ENCODE assay signal across 8 cellular contexts in genomic region chr1:161209790-161210409, GRCh38. TPM values are rescaled to one million over a fixed set of nuclear protein-coding genes. Genes with fewer than 3 reads are reported as not detected.
DNase-seq lines count a peak whose midpoint lies in the region; ATAC-seq and TF ChIP-seq lines count a peak whose summit lies in the region.

No MANE protein-coding gene starts in this region.

- ATAC-seq in activated CD8-positive, alpha-beta T cell treated with anti-CD3 and anti-CD28 coated beads, Interleukin-2, amount 10 ng/mL, durations not matched to agents 7 days and 5 days = peak; percentile 89
- ATAC-seq in GM19455 (IDR thresholded peaks at IDR 0.05; ENCODE audit: unreplicated experiment) = no peak

- H3K9me3 Mint-ChIP-seq in activated CD8-positive, alpha-beta T cell treated with anti-CD3 and anti-CD28 coated beads, Interleukin-2, amount 10 ng/mL, durations not matched to agents 7 days and 5 days (ENCODE audit: insufficient read depth) = no peaks in the 10 kb centered on the region
- H3K9me3 Mint-ChIP-seq in mesothelial cell of epicardium = no peaks in the 10 kb centered on the region

- DNase-seq in GM03348 (ENCODE audit: low spot score) = peak; percentile 83
- peak; percentile 75 to 87 for DNase-seq in HL-60 (ENCODE audit: low read depth in 1 of 2, low spot score in 1 of 2)
- DNase-seq in NCI-H82 treated with DMSO at 0.1 percent for 48 hours (lab: John Stamatoyannopoulos, UW; ENCODE audit: unreplicated experiment) = peak; percentile 72
- peak; percentile 84 for DNase-seq in activated CD8-positive, alpha-beta T cell treated with anti-CD3 and anti-CD28 coated beads, Interleukin-2, amount 10 ng/mL, durations not matched to agents 7 days and 5 days
- DNase-seq in effector CD8-positive, alpha-beta T cell (lab: John Stamatoyannopoulos, UW) = peak; percentile 60
- DNase-seq in mesothelial cell of epicardium (ENCODE audit: low spot score in 2 of 2, unreplicated experiment in 2 of 2) = peak; percentile 62 to 78
- DNase-seq in stimulated activated CD8-positive, alpha-beta memory T cell treated with anti-CD3 and anti-CD28 coated beads, Interleukin-7, amount 100 ng/mL, for 48 hours (ENCODE audit: extremely low read depth in 1 of 2, low read depth in 1 of 2) = peak; percentile 37 to 60

- H3K27me3 ChIP-seq in HL-60 (ENCODE audit: insufficient read depth, poor library complexity, severe bottlenecking) = no peaks in the 10 kb centered on the region

- POLR2A ChIA-PET in activated CD8-positive, alpha-beta T cell treated with anti-CD3 and anti-CD28 coated beads, Interleukin-2, amount 10 ng/mL, durations not matched to agents 7 days and 5 days (lab: Charles Lee) = interaction anchor here (1.0 to 3.2 kb wide), 2 partner anchors 8 to 96 kb away, joined by 3 to 24 read pairs; partner anchors contain the start of gene NDUFS2

- peak overlapping the region; percentile 57 for H3K27ac Mint-ChIP-seq in activated CD8-positive, alpha-beta T cell treated with anti-CD3 and anti-CD28 coated beads, Interleukin-2, amount 10 ng/mL, durations not matched to agents 7 days and 5 days
- H3K27ac Mint-ChIP-seq in mesothelial cell of epicardium = no peak overlapping the region

- H3K36me3 Mint-ChIP-seq in activated CD8-positive, alpha-beta T cell treated with anti-CD3 and anti-CD28 coated beads, Interleukin-2, amount 10 ng/mL, durations not matched to agents 7 days and 5 days (ENCODE audit: low read depth) = peaks cover 73% of the 10 kb centered on the region
- peaks cover 46% of the 10 kb centered on the region for H3K36me3 Mint-ChIP-seq in mesothelial cell of epicardium

- no peak overlapping the region for H3K4me3 Mint-ChIP-seq in activated CD8-positive, alpha-beta T cell treated with anti-CD3 and anti-CD28 coated beads, Interleukin-2, amount 10 ng/mL, durations not matched to agents 7 days and 5 days
- H3K4me3 Mint-ChIP-seq in mesothelial cell of epicardium = no peak overlapping the region

- H3K27me3 Mint-ChIP-seq in activated CD8-positive, alpha-beta T cell treated with anti-CD3 and anti-CD28 coated beads, Interleukin-2, amount 10 ng/mL, durations not matched to agents 7 days and 5 days (ENCODE audit: low read depth) = no peaks in the 10 kb centered on the region
- H3K27me3 Mint-ChIP-seq in mesothelial cell of epicardium (ENCODE audit: low read depth) = no peaks in the 10 kb centered on the region

- H3K27ac ChIP-seq in HL-60 (replicated peaks) = no peak overlapping the region

- TF ChIP-seq CTCF in HL-60 (IDR thresholded peaks at IDR 0.05; ENCODE audit: insufficient read depth, low read length) (peak; percentile 96), mesothelial cell of epicardium (IDR thresholded peaks at IDR 0.05; ENCODE audit: unreplicated experiment) (peak; percentile 81)

- H3K4me3 ChIP-seq in HL-60 (replicated peaks; ENCODE audit: insufficient read depth, low read length) = no peak overlapping the region

- CTCF ChIA-PET in activated CD8-positive, alpha-beta T cell treated with anti-CD3 and anti-CD28 coated beads, Interleukin-2, amount 10 ng/mL, durations not matched to agents 7 days and 5 days (lab: Charles Lee) = interaction anchor here (0.7 to 18.1 kb wide), 12 partner anchors 8 to 173 kb away, joined by 3 to 331 read pairs (median 8); partner anchors contain the start of genes APOA2, FCER1G, NDUFS2 and PPOX

- peaks cover 48% of the 10 kb centered on the region for H3K4me1 Mint-ChIP-seq in activated CD8-positive, alpha-beta T cell treated with anti-CD3 and anti-CD28 coated beads, Interleukin-2, amount 10 ng/mL, durations not matched to agents 7 days and 5 days (ENCODE audit: low read depth)
- H3K4me1 Mint-ChIP-seq in mesothelial cell of epicardium = peaks cover 3% of the 10 kb centered on the region

RNA-seq across cellular contexts. Expression of gene FCER1G, which starts 5.2 kb away (rescaled TPM):
- 10 to 100 TPM; 12.0 to 14.0 TPM for total RNA-seq in activated CD8-positive, alpha-beta T cell treated with anti-CD3 and anti-CD28 coated beads, Interleukin-2, amount 10 ng/mL, durations not matched to agents 7 days and 5 days
- 0.40 to 1.8 TPM (median 1.3 TPM) in 3 replicates for total RNA-seq in mesothelial cell of epicardium

RNA-seq across cellular contexts. Expression of gene NDUFS2, which starts 7.7 kb away (rescaled TPM):
- 10 to 100 TPM; 73.6 to 76.8 TPM for total RNA-seq in activated CD8-positive, alpha-beta T cell treated with anti-CD3 and anti-CD28 coated beads, Interleukin-2, amount 10 ng/mL, durations not matched to agents 7 days and 5 days
- total RNA-seq in mesothelial cell of epicardium = 70.1 to 72.0 TPM (median 70.8 TPM) in 3 replicates

RNA-seq across cellular contexts. Expression of gene ADAMTS4, which starts 11.0 kb away (rescaled TPM):
- 1 to 10 TPM in 1 of 2 experiments, under 1 TPM in 1; 0.82 to 2.1 TPM for total RNA-seq in activated CD8-positive, alpha-beta T cell treated with anti-CD3 and anti-CD28 coated beads, Interleukin-2, amount 10 ng/mL, durations not matched to agents 7 days and 5 days
- 6.8 to 9.9 TPM (median 9.2 TPM) in 3 replicates for total RNA-seq in mesothelial cell of epicardium

RNA-seq across cellular contexts. Expression of gene APOA2, which starts 13.5 kb away (rescaled TPM):
- not detected for total RNA-seq in activated CD8-positive, alpha-beta T cell treated with anti-CD3 and anti-CD28 coated beads, Interleukin-2, amount 10 ng/mL, durations not matched to agents 7 days and 5 days
- total RNA-seq in mesothelial cell of epicardium = not detected in 3 replicates

RNA-seq across cellular contexts. Expression of gene TOMM40L, which starts 16.0 kb away (rescaled TPM):
- 10 to 100 TPM; 19.1 to 22.0 TPM for total RNA-seq in activated CD8-positive, alpha-beta T cell treated with anti-CD3 and anti-CD28 coated beads, Interleukin-2, amount 10 ng/mL, durations not matched to agents 7 days and 5 days
- total RNA-seq in mesothelial cell of epicardium = 8.5 to 9.3 TPM (median 9.3 TPM) in 3 replicates
